ENCODE assay signal across 8 cellular contexts in genomic region chr15:39782441-39783138, GRCh38. TPM values are rescaled to one million over a fixed set of nuclear protein-coding genes. Genes with fewer than 3 reads are reported as not detected.
DNase-seq lines count a peak whose midpoint lies in the region; ATAC-seq, FAIRE-seq and TF ChIP-seq lines count a peak whose summit lies in the region.

Gene FSIP1 (minus strand): TSS chr15:39782841. CDS start chr15:39776524, 6,317 bp downstream.

- no peaks in the 10 kb centered on the region for H3K27me3 ChIP-seq in mammary epithelial cell (ENCODE audit: insufficient read depth, low read length)
- H3K27me3 ChIP-seq in small intestine (ENCODE audit: control insufficient read depth in 2 of 2, insufficient read depth in 2 of 2, low read length in 2 of 2), result no peaks in the 10 kb centered on the region

- dilution Hi-C loops in mammary epithelial cell (cut with HindIII; ENCODE audit: low sequenced_read_pairs), result loop anchor here (25.0 kb wide), 1 partner anchor 405 kb away; no protein-coding TSS in a partner anchor

- H3K36me3 ChIP-seq in mammary epithelial cell (ENCODE audit: insufficient read depth, low read length), result no peaks in the 10 kb centered on the region
- H3K36me3 ChIP-seq in small intestine (ENCODE audit: control insufficient read depth in 2 of 2, insufficient read depth in 2 of 2, low read length in 2 of 2), result no peaks in the 10 kb centered on the region

- H3K79me2 ChIP-seq in mammary epithelial cell (ENCODE audit: insufficient read depth, low read length), result peaks cover 22% of the 10 kb centered on the region

- in situ Hi-C loops in ACHN (cut with HindIII; ENCODE audit: low pct_ligation_motif_present, low pct_unique_long_range_greater_than_20kb, low sequenced_read_pairs), result no loop called here
- in situ Hi-C loops in mammary epithelial cell (cut with MboI; ENCODE audit: low sequenced_read_pairs in 2 of 2), result loop anchor here in 1 of 2 donors (25.0 kb wide), 1 partner anchor 180 kb away; no protein-coding TSS in a partner anchor

- H3K4me1 ChIP-seq in mammary epithelial cell (ENCODE audit: insufficient read depth, low read length) (peaks cover 21% of the 10 kb centered on the region), small intestine (ENCODE audit: control insufficient read depth in 2 of 2, insufficient read depth in 1 of 2, low read depth in 1 of 2, low read length in 1 of 2) (peaks cover 3% of the 10 kb centered on the region in 2 donors)

- no TSS peak for BruUV-seq in mammary epithelial cell (replicated peaks; lab: Mats Ljungman, UMichigan)

- CTCF ChIA-PET in mammary epithelial cell (lab: Charles Lee; ENCODE audit: low non-redundant PET), result no interaction called here

- peak within 1 kb of the TSS; percentile 83 for H3K4me2 ChIP-seq in mammary epithelial cell (ENCODE audit: insufficient read depth, low read depth, low read length)

- WGBS in mammary epithelial cell (ENCODE audit: low coverage, missing lambda C conversion rate), result 1% methylated on average over 38 of the region's 64 CpGs
- WGBS in small intestine, 3 donors, result 0 to 1% (median 0%) methylated on average over 64 of the region's 64 CpGs

- DNase-seq in ACHN (peak; percentile 95), NCI-H2171 treated with DMSO at 0.1 percent for 48 hours (lab: John Stamatoyannopoulos, UW) (peak; percentile 93), mammary epithelial cell (peak; percentile 96), iPS-NIHi11 (ENCODE audit: low spot score) (peak; percentile 99), small intestine (peak; percentile 96)

- H3K9me3 ChIP-seq in mammary epithelial cell (replicated peaks; ENCODE audit: insufficient read depth, low read length) (no peaks in the 10 kb centered on the region), small intestine (ENCODE audit: control insufficient read depth, low read depth) (no peaks in the 10 kb centered on the region)

- H3K9ac ChIP-seq in mammary epithelial cell (ENCODE audit: insufficient read depth, low read length), result peak within 1 kb of the TSS; percentile 86

- no peak for FAIRE-seq in small intestine (lab: Jason Lieb, UNC)

- H4K20me1 ChIP-seq in mammary epithelial cell (ENCODE audit: insufficient read depth, low read length), result no peaks in the 10 kb centered on the region

- peak within 1 kb of the TSS; percentile 98 for H2AFZ ChIP-seq in mammary epithelial cell (ENCODE audit: low read depth, low read length)

- H3K4me3 ChIP-seq in mammary epithelial cell (replicated peaks in 1 of 3; ENCODE audit: insufficient read depth in 1 of 3, low read depth in 2 of 3, low read length in 3 of 3) (peak within 1 kb of the TSS; percentile 76 to 93 (median 93)), small intestine (ENCODE audit: low read depth in 1 of 2, low read length in 2 of 2) (peak within 1 kb of the TSS; percentile 58)

- no peak for TF ChIP-seq CTCF in VCaP (conservative IDR thresholded peaks at IDR 0.05)
- TF ChIP-seq CTCF in mammary epithelial cell (conservative IDR thresholded peaks at IDR 0.05 in 1 of 2, IDR thresholded peaks at IDR 0.05 in 1 of 2; ENCODE audit: extremely low read depth in 1 of 2, insufficient read depth in 1 of 2, low read depth in 1 of 2, low read length in 2 of 2), result no peak

- ATAC-seq in GM18870 (IDR thresholded peaks at IDR 0.05; ENCODE audit: unreplicated experiment) (peak; percentile 90), HG03108 (IDR thresholded peaks at IDR 0.05; ENCODE audit: unreplicated experiment) (peak; percentile 96)

- intact Hi-C loops in mammary epithelial cell (cut with micrococcal nuclease), result loop anchor here (2.0 to 10.0 kb wide), 5 partner anchors 22 to 492 kb away; partner anchors contain the start of genes BMF and BUB1B

- H3K27ac ChIP-seq in VCaP, result peak within 1 kb of the TSS; percentile 87
- peak within 1 kb of the TSS; percentile 74 for H3K27ac ChIP-seq in mammary epithelial cell (ENCODE audit: insufficient read depth, low read depth, low read length)
- peak within 1 kb of the TSS; percentile 53 to 88 for H3K27ac ChIP-seq in small intestine (ENCODE audit: low read depth in 1 of 2, low read length in 1 of 2)

RNA-seq across cellular contexts. Expression of gene FSIP1, which starts in this region (rescaled TPM):
- total RNA-seq in mammary epithelial cell, result 1 to 10 TPM; 3.6 to 3.8 TPM
- polyA plus RNA-seq in mammary epithelial cell (1.2 TPM), small intestine (under 1 TPM in 1 of 3 donors, not detected in 2; 0.12 TPM)
- polyA minus RNA-seq in mammary epithelial cell, result not detected

Comparison
In these comparisons a context has a peak if more than half of its experiments do, and no peak if none do; other contexts are left out.
1. Peak in every context shown above with its lines: DNase-seq, ATAC-seq, H3K4me3 ChIP-seq and H3K27ac ChIP-seq.
2. Peak in DNase-seq, H3K4me3 ChIP-seq and H3K27ac ChIP-seq in small intestine; RNA of the gene not detected or under 1 TPM.